In the genomic region with DNA sequence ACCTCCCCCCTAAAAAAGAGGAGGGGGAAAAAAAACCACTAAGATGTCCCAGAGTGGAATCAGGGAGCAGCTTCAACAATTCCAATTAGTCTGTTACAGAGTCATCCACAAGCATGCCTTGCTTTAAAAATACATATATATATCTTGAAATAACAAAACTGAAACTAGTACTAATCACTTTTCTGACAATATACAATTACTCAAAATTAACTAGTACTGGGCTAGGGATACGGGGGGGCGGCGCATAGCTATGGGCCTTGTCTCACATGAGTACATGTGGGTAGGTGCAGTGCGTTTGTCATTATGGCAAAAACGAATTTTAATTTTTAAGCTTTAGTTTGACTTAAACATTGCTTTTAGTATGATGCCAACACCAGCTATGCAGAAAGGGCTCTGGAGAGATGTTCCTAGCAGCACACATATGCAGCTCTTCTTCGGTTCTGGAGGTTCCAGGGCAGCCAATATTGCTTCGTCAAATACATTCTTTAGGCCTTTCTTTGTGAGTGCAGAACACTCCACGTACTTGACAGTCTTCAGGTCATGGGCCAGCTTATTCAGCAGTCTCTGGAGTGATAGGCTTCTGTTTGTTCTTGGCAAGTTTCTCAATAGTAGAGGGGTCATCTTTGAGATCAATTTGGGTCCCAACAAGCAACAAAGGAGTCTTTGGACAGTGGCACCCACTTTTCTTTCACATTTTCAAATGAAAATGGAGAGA, we compare ENCODE assay signal across 12 cellular contexts. TPM values are rescaled to one million over a fixed set of nuclear protein-coding genes. Genes with fewer than 3 reads are reported as not detected.
A peak's percentile ranks its signal among the peaks of the same experiment; 100 is the strongest.
DNase-seq lines count a peak whose midpoint lies in the region; ATAC-seq, FAIRE-seq and TF ChIP-seq lines count a peak whose summit lies in the region.
"Had no signal": no experiment of that assay in that cellular context is flagged by ENCODE, and none has a peak within 500 bp of the region (broad histone marks: within the 10 kb centered on the region; RNA-seq: fewer than 3 reads in every experiment).

No MANE protein-coding gene starts in this region.

- intact Hi-C loops in MCF 10A (cut with micrococcal nuclease) (no loop called here), mammary epithelial cell (cut with micrococcal nuclease) (no loop called here), HepG2 (cut with micrococcal nuclease; ENCODE audit: unreplicated experiment) (no loop called here), Caco-2 (cut with micrococcal nuclease; ENCODE audit: unreplicated experiment) (loop anchor here (2.0 kb wide), 1 partner anchor 89 kb away; no protein-coding TSS in a partner anchor)

- peak in 1 of 2 experiments; percentile 9; a peak in 1 of 4 replicates for TF ChIP-seq POLR2A in HepG2 (IDR thresholded peaks at IDR 0.05; ENCODE audit: insufficient read depth in 1 of 2, low read depth in 2 of 2, low read length in 2 of 2)

- H3K9me3 ChIP-seq in mammary epithelial cell (replicated peaks; ENCODE audit: insufficient read depth, low read length) (no peaks in the 10 kb centered on the region), HepG2 (ENCODE audit: low read length) (no peaks in the 10 kb centered on the region), Caco-2 (no peaks in the 10 kb centered on the region)
- H3K9me3 ChIP-seq: gastrocnemius medialis had no signal

- peak; percentile 30 for FAIRE-seq in HepG2 (lab: Jason Lieb, UNC)

- no peak for DNase-seq in MCF 10A (ENCODE audit: unreplicated experiment)
- DNase-seq in mammary epithelial cell = no peak
- DNase-seq in activated T-cell treated with anti-CD3 and anti-CD28 coated beads, Interleukin-2, amount 50 U/mL, for 4 hours = no peak
- peak; percentile 44 for DNase-seq in HepG2 (ENCODE audit: low spot score)
- no peak for DNase-seq in stimulated activated effector memory CD8-positive, alpha-beta T cell treated with anti-CD3 and anti-CD28 coated beads, Interleukin-12 subunit alpha, Interleukin-12 subunit beta, amount 100 ng/mL, for 72 hours (ENCODE audit: low spot score in 2 of 2)
- no peak for DNase-seq in RKO (ENCODE audit: low spot score)
- DNase-seq in Caco-2 = no peak
- DNase-seq in NCI-H524 (lab: John Stamatoyannopoulos, UW) = no peak
- DNase-seq: effector memory CD4-positive, alpha-beta T cell; gastrocnemius medialis; PC-3 had no signal

- TF ChIP-seq EP300 in HepG2 (IDR thresholded peaks at IDR 0.05; ENCODE audit: low read depth in 2 of 2, low read length in 2 of 2) (peak in 1 of 2 experiments; percentile 36; a peak in 1 of 4 replicates), HepG2 (CRISPR knock-in tag; IDR thresholded peaks at IDR 0.05; ENCODE audit: borderline replicate concordance) (no peak)

- no peak for TF ChIP-seq RAD21 in HepG2 (CRISPR knock-in tag; IDR thresholded peaks at IDR 0.05)

- H3K36me3 ChIP-seq in mammary epithelial cell (ENCODE audit: insufficient read depth, low read length) (peaks cover 21% of the 10 kb centered on the region), HepG2 (replicated peaks in 1 of 2; ENCODE audit: control insufficient read depth in 1 of 2, insufficient read depth in 2 of 2, low read length in 2 of 2) (peaks cover 15 to 32% of the 10 kb centered on the region in 2 experiments), Caco-2 (ENCODE audit: control insufficient read depth, insufficient read depth, low read length) (0 out of 2 replicates have a peak, but pooled peaks cover 6% of the 10 kb centered on the region)

- peaks cover 98% of the 10 kb centered on the region for H3K79me2 ChIP-seq in mammary epithelial cell (ENCODE audit: insufficient read depth, low read length)
- H3K79me2 ChIP-seq in HepG2 (ENCODE audit: insufficient read depth, low read length) = peaks cover 76% of the 10 kb centered on the region

- no peaks in the 10 kb centered on the region for H3K9me3 Mint-ChIP-seq in MCF 10A (ENCODE audit: unreplicated experiment)
- no peaks in the 10 kb centered on the region for H3K9me3 Mint-ChIP-seq in activated T-cell treated with anti-CD3 and anti-CD28 coated beads, Interleukin-2, amount 50 U/mL, for 4 hours
- H3K9me3 Mint-ChIP-seq in stimulated activated effector memory CD8-positive, alpha-beta T cell treated with anti-CD3 and anti-CD28 coated beads, Interleukin-12 subunit alpha, Interleukin-12 subunit beta, amount 100 ng/mL, for 72 hours = no peaks in the 10 kb centered on the region
- H3K9me3 Mint-ChIP-seq in Caco-2 (ENCODE audit: unreplicated experiment) = no peaks in the 10 kb centered on the region
- H3K9me3 Mint-ChIP-seq: GM23338 had no signal

- no TSS peak for BruUV-seq in MCF 10A (replicated peaks; lab: Mats Ljungman, UMichigan)
- BruUV-seq in mammary epithelial cell (replicated peaks; lab: Mats Ljungman, UMichigan) = no TSS peak
- TSS peak; percentile 21 for BruUV-seq in HepG2 (replicated peaks; lab: Mats Ljungman, UMichigan)
- no TSS peak for BruUV-seq in Caco-2 (replicated peaks; lab: Mats Ljungman, UMichigan)

- H3K27ac ChIP-seq in mammary epithelial cell (ENCODE audit: insufficient read depth, low read depth, low read length) = no peak overlapping the region
- H3K27ac ChIP-seq in HepG2 (ENCODE audit: extremely low read length, insufficient read depth, low read length) = peak overlapping the region; percentile 54

- H3K4me3 Mint-ChIP-seq in MCF 10A (ENCODE audit: unreplicated experiment) (no peak overlapping the region), Caco-2 (ENCODE audit: unreplicated experiment) (no peak overlapping the region)
- H3K4me3 Mint-ChIP-seq in activated T-cell treated with anti-CD3 and anti-CD28 coated beads, Interleukin-2, amount 50 U/mL, for 4 hours = no peak overlapping the region
- H3K4me3 Mint-ChIP-seq in stimulated activated effector memory CD8-positive, alpha-beta T cell treated with anti-CD3 and anti-CD28 coated beads, Interleukin-12 subunit alpha, Interleukin-12 subunit beta, amount 100 ng/mL, for 72 hours = no peak overlapping the region
- H3K4me3 Mint-ChIP-seq: GM23338 had no signal

- ATAC-seq in activated T-cell treated with anti-CD3 and anti-CD28 coated beads, Interleukin-2, amount 50 U/mL, for 4 hours = peak; percentile 67 to 76
- ATAC-seq in HepG2 = peak; percentile 49
- peak; percentile 81 for ATAC-seq in stimulated activated effector memory CD8-positive, alpha-beta T cell treated with anti-CD3 and anti-CD28 coated beads, Interleukin-12 subunit alpha, Interleukin-12 subunit beta, amount 100 ng/mL, for 72 hours
- ATAC-seq: gastrocnemius medialis, GM23338, PC-3 had no signal

- peaks cover 55% of the 10 kb centered on the region for H3K36me3 Mint-ChIP-seq in MCF 10A (ENCODE audit: insufficient read depth, unreplicated experiment)
- peaks cover 10% of the 10 kb centered on the region for H3K36me3 Mint-ChIP-seq in activated T-cell treated with anti-CD3 and anti-CD28 coated beads, Interleukin-2, amount 50 U/mL, for 4 hours (ENCODE audit: insufficient read depth)
- H3K36me3 Mint-ChIP-seq in stimulated activated effector memory CD8-positive, alpha-beta T cell treated with anti-CD3 and anti-CD28 coated beads, Interleukin-12 subunit alpha, Interleukin-12 subunit beta, amount 100 ng/mL, for 72 hours = peaks cover 61% of the 10 kb centered on the region
- H3K36me3 Mint-ChIP-seq in Caco-2 (ENCODE audit: insufficient read depth, unreplicated experiment) = peaks cover 72% of the 10 kb centered on the region

- no peak overlapping the region for H3K4me3 ChIP-seq in mammary epithelial cell (replicated peaks in 1 of 3; ENCODE audit: insufficient read depth in 1 of 3, low read depth in 2 of 3, low read length in 3 of 3)
- H3K4me3 ChIP-seq in HepG2 (replicated peaks in 1 of 3; ENCODE audit: insufficient read depth in 1 of 3, low read depth in 2 of 3, low read length in 3 of 3) = no peak overlapping the region
- no peak overlapping the region for H3K4me3 ChIP-seq in Caco-2 (ENCODE audit: low read depth, low read length)
- H3K4me3 ChIP-seq: gastrocnemius medialis, GM23338 had no signal

- H3K27me3 ChIP-seq in mammary epithelial cell (ENCODE audit: insufficient read depth, low read length) (no peaks in the 10 kb centered on the region), HepG2 (ENCODE audit: control insufficient read depth in 1 of 2, insufficient read depth in 2 of 2, low read length in 2 of 2) (no peaks in the 10 kb centered on the region), Caco-2 (replicated peaks; ENCODE audit: control insufficient read depth, insufficient read depth, low read length) (no peaks in the 10 kb centered on the region)
- H3K27me3 ChIP-seq: gastrocnemius medialis had no signal

- dilution Hi-C loops in mammary epithelial cell (cut with HindIII; ENCODE audit: low sequenced_read_pairs) = no loop called here

- in situ Hi-C loops in mammary epithelial cell (cut with MboI; ENCODE audit: low sequenced_read_pairs in 2 of 2) (no loop called here), HepG2 (cut with HindIII; ENCODE audit: extremely low pct_ligation_motif_present, low pct_unique_long_range_greater_than_20kb) (no loop called here)

- H2AFZ ChIP-seq in mammary epithelial cell (ENCODE audit: low read depth, low read length) (no peak overlapping the region), HepG2 (ENCODE audit: low read length) (no peak overlapping the region)
- H2AFZ ChIP-seq: GM23338 had no signal

- CTCF ChIA-PET in MCF 10A (lab: Yijun Ruan, JAX) (interaction anchor here (0.6 to 5.3 kb wide), 5 partner anchors 30 to 487 kb away, joined by 3 to 45 read pairs (median 4); partner anchors contain the start of gene ITCH), mammary epithelial cell (lab: Charles Lee; ENCODE audit: low non-redundant PET) (no interaction called here), HepG2 (lab: Yijun Ruan, JAX; ENCODE audit: low intra/inter-chr PET ratio, low total read pairs) (interaction anchor here (2.4 kb wide), 1 partner anchor 89 kb away, joined by 9 read pairs; no protein-coding TSS in a partner anchor), Caco-2 (lab: Charles Lee) (interaction anchor here (0.8 kb wide), 1 partner anchor 17 kb away, joined by 3 read pairs; no protein-coding TSS in a partner anchor)

- no peaks in the 10 kb centered on the region for H4K20me1 ChIP-seq in mammary epithelial cell (ENCODE audit: insufficient read depth, low read length)
- H4K20me1 ChIP-seq in HepG2 (ENCODE audit: insufficient read depth, low read length) = peaks cover 23% of the 10 kb centered on the region

- H3K4me1 Mint-ChIP-seq in MCF 10A (ENCODE audit: insufficient read depth, unreplicated experiment) (peaks cover 21% of the 10 kb centered on the region), Caco-2 (ENCODE audit: low read depth, unreplicated experiment) (peaks cover 29% of the 10 kb centered on the region)
- H3K4me1 Mint-ChIP-seq in activated T-cell treated with anti-CD3 and anti-CD28 coated beads, Interleukin-2, amount 50 U/mL, for 4 hours (ENCODE audit: low read depth) = peaks cover 57% of the 10 kb centered on the region
- peaks cover 45% of the 10 kb centered on the region for H3K4me1 Mint-ChIP-seq in stimulated activated effector memory CD8-positive, alpha-beta T cell treated with anti-CD3 and anti-CD28 coated beads, Interleukin-12 subunit alpha, Interleukin-12 subunit beta, amount 100 ng/mL, for 72 hours

- H3K9ac ChIP-seq in mammary epithelial cell (ENCODE audit: insufficient read depth, low read length) (no peak overlapping the region), HepG2 (ENCODE audit: insufficient read depth, low read depth, low read length) (no peak overlapping the region)

- POLR2A ChIA-PET in MCF 10A (lab: Yijun Ruan, JAX) (interaction anchor here (0.7 to 3.5 kb wide), 9 partner anchors 8 to 288 kb away, joined by 3 to 20 read pairs (median 5); partner anchors contain the start of gene ITCH), HepG2 (lab: Yijun Ruan, JAX) (interaction anchor here (0.7 to 3.5 kb wide), 7 partner anchors 10 to 114 kb away, joined by 3 to 10 read pairs (median 3); partner anchors contain the start of genes DYNLRB1 and ITCH), Caco-2 (lab: Charles Lee) (interaction anchor here (0.5 to 0.6 kb wide), 3 partner anchors 15 to 38 kb away, joined by 3 to 9 read pairs (median 6); no protein-coding TSS in a partner anchor)

- H3K4me2 ChIP-seq in mammary epithelial cell (ENCODE audit: insufficient read depth, low read depth, low read length) (no peak overlapping the region), HepG2 (ENCODE audit: low read depth, low read length) (0 out of 2 replicates have a peak overlapping the region, but pooled peaks have one; percentile 16)
- H3K4me2 ChIP-seq: GM23338 had no signal

- H3K27ac Mint-ChIP-seq in MCF 10A (ENCODE audit: low read depth, unreplicated experiment) (peak overlapping the region; percentile 75), Caco-2 (ENCODE audit: unreplicated experiment) (no peak overlapping the region)
- H3K27ac Mint-ChIP-seq in stimulated activated effector memory CD8-positive, alpha-beta T cell treated with anti-CD3 and anti-CD28 coated beads, Interleukin-12 subunit alpha, Interleukin-12 subunit beta, amount 100 ng/mL, for 72 hours = peak overlapping the region; percentile 17

- H3K27me3 Mint-ChIP-seq in MCF 10A (ENCODE audit: insufficient read depth, unreplicated experiment) (no peaks in the 10 kb centered on the region), Caco-2 (ENCODE audit: insufficient read depth, unreplicated experiment) (no peaks in the 10 kb centered on the region)
- H3K27me3 Mint-ChIP-seq in activated T-cell treated with anti-CD3 and anti-CD28 coated beads, Interleukin-2, amount 50 U/mL, for 4 hours (ENCODE audit: low read depth) = no peaks in the 10 kb centered on the region

- TF ChIP-seq CTCF in MCF 10A (IDR thresholded peaks at IDR 0.05; ENCODE audit: unreplicated experiment) (no peak), mammary epithelial cell (conservative IDR thresholded peaks at IDR 0.05 in 1 of 2, IDR thresholded peaks at IDR 0.05 in 1 of 2; ENCODE audit: extremely low read depth in 1 of 2, insufficient read depth in 1 of 2, low read depth in 1 of 2, low read length in 2 of 2) (no peak), HepG2 (CRISPR knock-in tag; IDR thresholded peaks at IDR 0.05) (no peak), Caco-2 (IDR thresholded peaks at IDR 0.05; ENCODE audit: insufficient read depth in 1 of 2, low read depth in 1 of 2, low read length in 1 of 2, severe bottlenecking in 1 of 2, unreplicated experiment in 1 of 2) (no peak)

- H3K4me1 ChIP-seq in mammary epithelial cell (ENCODE audit: insufficient read depth, low read length) (peaks cover 26% of the 10 kb centered on the region), HepG2 (ENCODE audit: insufficient read depth, low read length) (peaks cover 77% of the 10 kb centered on the region), Caco-2 (peaks cover 26% of the 10 kb centered on the region)

- 95% methylated on average over 8 of the region's 8 CpGs for WGBS in mammary epithelial cell (ENCODE audit: low coverage, missing lambda C conversion rate)
- 59% methylated on average over 8 of the region's 8 CpGs for WGBS in HepG2 (ENCODE audit: low lambda C conversion rate)

RNA-seq across cellular contexts. Expression of gene ITCH, which starts 38.8 kb away (rescaled TPM):
- total RNA-seq in MCF 10A (2022) = 57.3 and 68.3 TPM in 2 replicates
- total RNA-seq in mammary epithelial cell = 100 to 1,000 TPM in 1 of 2 donors, 10 to 100 TPM in 1; 91.4 to 127 TPM
- 25.0 TPM for polyA plus RNA-seq in mammary epithelial cell
- polyA minus RNA-seq in mammary epithelial cell = 52.5 TPM
- 10 to 100 TPM; 41.6 to 45.6 (median 45.1) TPM for total RNA-seq in activated T-cell treated with anti-CD3 and anti-CD28 coated beads, Interleukin-2, amount 50 U/mL, for 4 hours
- 112 and 162 TPM in 2 replicates for total RNA-seq in HepG2 (2016; rRNA removed; fragmentation: Illumina TruSeq; extraction: Trizol)
- total RNA-seq in HepG2 (2016; cell fraction: cytosol; rRNA removed; fragmentation: Illumina TruSeq; extraction: Trizol; ENCODE audit: low read depth) = 73.1 and 80.6 TPM in 2 replicates
- 111 and 151 TPM in 2 replicates for total RNA-seq in HepG2 (2016; cell fraction: insoluble cytoplasmic fraction; rRNA removed; fragmentation: Illumina TruSeq; extraction: Trizol)
- 75.4 and 81.7 TPM in 2 replicates for total RNA-seq in HepG2 (2016; cell fraction: membrane; rRNA removed; fragmentation: Illumina TruSeq; extraction: Trizol)
- total RNA-seq in HepG2 (2016; cell fraction: nucleus; rRNA removed; fragmentation: Illumina TruSeq; extraction: Trizol) = 124 and 131 TPM in 2 replicates
- 17.4 and 20.5 TPM in 2 replicates for polyA plus RNA-seq in HepG2 (2011; rRNA removed)
- polyA plus RNA-seq in HepG2 (2011; cell fraction: cytosol; rRNA removed) = 7.4 and 12.7 TPM in 2 replicates
- 12.2 and 17.3 TPM in 2 replicates for polyA plus RNA-seq in HepG2 (2011; cell fraction: nucleus; rRNA removed)
- polyA plus RNA-seq in HepG2 (2012) = 44.6 and 45.2 TPM in 2 replicates
- 5.3 and 6.3 TPM in 2 replicates for polyA plus RNA-seq in HepG2 (2016; cell fraction: cytosol; fragmentation: Illumina TruSeq; extraction: Trizol; ENCODE audit: low read depth)
- polyA plus RNA-seq in HepG2 (2016; cell fraction: insoluble cytoplasmic fraction; fragmentation: Illumina TruSeq; extraction: Trizol; ENCODE audit: low read depth) = 65.3 and 70.7 TPM in 2 replicates
- 15.2 and 15.3 TPM in 2 replicates for polyA plus RNA-seq in HepG2 (2016; cell fraction: membrane; fragmentation: Illumina TruSeq; extraction: Trizol; ENCODE audit: low read depth)
- polyA plus RNA-seq in HepG2 (2016; cell fraction: nucleus; fragmentation: Illumina TruSeq; extraction: Trizol; ENCODE audit: insufficient read depth, low read depth) = 55.0 and 61.2 TPM in 2 replicates
- 30.6 and 37.6 TPM in 2 replicates for polyA minus RNA-seq in HepG2 (2011; rRNA and poly(A)+ RNA removed; ENCODE audit: low replicate concordance)
- polyA minus RNA-seq in HepG2 (2011; cell fraction: cytosol; rRNA and poly(A)+ RNA removed) = 38.7 and 40.1 TPM in 2 replicates
- polyA minus RNA-seq in HepG2 (2011; cell fraction: nucleus; rRNA and poly(A)+ RNA removed) = 79.4 and 86.2 TPM in 2 replicates
- 135 and 138 TPM in 2 replicates for total RNA-seq in Caco-2 (2022)
